ENCODE assay signal across 17 cellular contexts in genomic region chr5:107331312-107331711, GRCh38.
DNase-seq lines count a peak whose midpoint lies in the region; ATAC-seq, FAIRE-seq and TF ChIP-seq lines count a peak whose summit lies in the region.
"Had no signal": no experiment of that assay in that cellular context is flagged by ENCODE, and none has a peak within 500 bp of the region (broad histone marks: within the 10 kb centered on the region; RNA-seq: fewer than 3 reads in every experiment).

No MANE protein-coding gene starts in this region.

- H3K4ac ChIP-seq in trophoblast cell (ENCODE audit: low read depth, low read length): no peak overlapping the region

- no peak overlapping the region for H4K8ac ChIP-seq in trophoblast cell (ENCODE audit: low read depth, low read length)

- H2AK5ac ChIP-seq in trophoblast cell (ENCODE audit: low read length): no peak overlapping the region

- POLR2A ChIA-PET in MCF 10A (lab: Yijun Ruan, JAX): interaction anchor here (0.7 kb wide), 1 partner anchor 144 kb away, joined by 3 read pairs; no protein-coding TSS in a partner anchor

- H3K18ac ChIP-seq in trophoblast cell (ENCODE audit: low read length): no peak overlapping the region

- no peak overlapping the region for H3K9ac ChIP-seq in trophoblast cell (ENCODE audit: low read length)

- intact Hi-C loops in breast epithelium (cut with DNase I; ENCODE audit: low total_unique reads): no loop called here
- intact Hi-C loops in MCF 10A (cut with micrococcal nuclease): no loop called here
- intact Hi-C loops in activated T-helper 2 cell treated with anti-CD3 and anti-CD28 coated beads, Interferon-gamma antibody, Interleukin-2, Interleukin-4, amounts not matched to agents 10 μg/mL and 5 μg/mL and 100 μg/mL, durations not matched to agents 14 hours and 24 hours and 36 hours (cut with micrococcal nuclease): no loop called here
- intact Hi-C loops in heart left ventricle (cut with DNase I): no loop called here

- TF ChIP-seq CTCF in breast epithelium (IDR thresholded peaks at IDR 0.05) (no peak), MCF 10A (IDR thresholded peaks at IDR 0.05; ENCODE audit: unreplicated experiment) (no peak), fibroblast of villous mesenchyme (IDR thresholded peaks at IDR 0.05; ENCODE audit: insufficient read depth, low read depth, low read length) (no peak), heart left ventricle (IDR thresholded peaks at IDR 0.05) (no peak)

- no peak overlapping the region for H3K4me3 ChIP-seq in breast epithelium
- H3K4me3 ChIP-seq in fibroblast of villous mesenchyme (ENCODE audit: low read depth, low read length): no peak overlapping the region
- no peak overlapping the region for H3K4me3 ChIP-seq in trophoblast cell (ENCODE audit: low read depth, low read length)
- H3K4me3 ChIP-seq in heart left ventricle: no peak overlapping the region

- H3K4me1 ChIP-seq in breast epithelium (no peaks in the 10 kb centered on the region), trophoblast cell (ENCODE audit: control insufficient read depth in 1 of 2, insufficient read depth in 2 of 2, low read length in 2 of 2) (peaks cover 0 to 4% of the 10 kb centered on the region in 2 experiments), heart left ventricle (no peaks in the 10 kb centered on the region)

- FAIRE-seq in urothelium cell line (lab: Jason Lieb, UNC): peak; percentile 48
- FAIRE-seq: HTR-8/SVneo had no signal

- no peak overlapping the region for H3K23ac ChIP-seq in trophoblast cell (ENCODE audit: low read length)

- no peak overlapping the region for H4K91ac ChIP-seq in trophoblast cell (ENCODE audit: low read depth, low read length)

- CTCF ChIA-PET in MCF 10A (lab: Yijun Ruan, JAX): interaction anchor here (0.7 kb wide), 2 partner anchors 45 to 77 kb away, joined by 3 to 4 read pairs; no protein-coding TSS in a partner anchor

- no TSS peak for BruUV-seq in MCF 10A (replicated peaks; lab: Mats Ljungman, UMichigan)

- H3K4me3 Mint-ChIP-seq in MCF 10A (ENCODE audit: unreplicated experiment): no peak overlapping the region
- H3K4me3 Mint-ChIP-seq in activated T-helper 2 cell treated with anti-CD3 and anti-CD28 coated beads, Interferon-gamma antibody, Interleukin-2, Interleukin-4, amounts not matched to agents 10 μg/mL and 5 μg/mL and 100 μg/mL, durations not matched to agents 14 hours and 24 hours and 36 hours (ENCODE audit: low read depth): no peak overlapping the region
- H3K4me3 Mint-ChIP-seq: CD14-positive monocyte; CD8-positive, alpha-beta T cell; HFFc6 had no signal

- no CpG with 5 or more reads among the region's 1 CpG for WGBS in trophoblast cell (ENCODE audit: extremely low coverage, insufficient coverage, insufficient read length)
- 77 to 83% (median 81%) methylated on average over 1 of the region's 1 CpG for WGBS in heart left ventricle, 4 donors

- DNase-seq in breast epithelium (ENCODE audit: low spot score in 2 of 2) (no peak), MCF 10A (ENCODE audit: unreplicated experiment) (no peak), fibroblast of villous mesenchyme (ENCODE audit: low read depth) (peak; percentile 31), trophoblast cell (peak; percentile 16 to 76), urothelium cell line (ENCODE audit: low spot score) (no peak), foreskin melanocyte (no peak), heart left ventricle (no peak)
- no peak for DNase-seq in activated T-helper 2 cell treated with anti-CD3 and anti-CD28 coated beads, Interferon-gamma antibody, Interleukin-2, Interleukin-4, amounts not matched to agents 10 μg/mL and 5 μg/mL and 100 μg/mL, durations not matched to agents 14 hours and 24 hours and 36 hours (ENCODE audit: low spot score)
- DNase-seq: CD8-positive, alpha-beta T cell; COR-L47; DMS53; GF-D8; HCEC 1CT; HFFc6 had no signal

- H3K27ac Mint-ChIP-seq in MCF 10A (ENCODE audit: low read depth, unreplicated experiment): no peak overlapping the region
- no peak overlapping the region for H3K27ac Mint-ChIP-seq in activated T-helper 2 cell treated with anti-CD3 and anti-CD28 coated beads, Interferon-gamma antibody, Interleukin-2, Interleukin-4, amounts not matched to agents 10 μg/mL and 5 μg/mL and 100 μg/mL, durations not matched to agents 14 hours and 24 hours and 36 hours
- H3K27ac Mint-ChIP-seq: CD8-positive, alpha-beta T cell; HFFc6 had no signal

- H3K36me3 Mint-ChIP-seq in MCF 10A (ENCODE audit: insufficient read depth, unreplicated experiment): no peaks in the 10 kb centered on the region
- H3K36me3 Mint-ChIP-seq in activated T-helper 2 cell treated with anti-CD3 and anti-CD28 coated beads, Interferon-gamma antibody, Interleukin-2, Interleukin-4, amounts not matched to agents 10 μg/mL and 5 μg/mL and 100 μg/mL, durations not matched to agents 14 hours and 24 hours and 36 hours (ENCODE audit: low read depth): no peaks in the 10 kb centered on the region
- H3K36me3 Mint-ChIP-seq: CD14-positive monocyte; CD8-positive, alpha-beta T cell had no signal

- no peaks in the 10 kb centered on the region for H3K79me2 ChIP-seq in trophoblast cell (ENCODE audit: control insufficient read depth, insufficient read depth, low read length, poor library complexity)

- H3K27ac ChIP-seq in breast epithelium (peak overlapping the region; percentile 75 to 78), trophoblast cell (ENCODE audit: low read depth, low read length) (no peak overlapping the region), heart left ventricle (no peak overlapping the region)
- H3K27ac ChIP-seq: 22Rv1 had no signal

- H2BK12ac ChIP-seq in trophoblast cell (ENCODE audit: low read length): no peak overlapping the region

- H2BK5ac ChIP-seq in trophoblast cell (ENCODE audit: low read depth, low read length, poor library complexity): no peak overlapping the region

- H4K12ac ChIP-seq in trophoblast cell (ENCODE audit: low read depth, low read length): no peak overlapping the region

- no peak overlapping the region for H2AFZ ChIP-seq in trophoblast cell (ENCODE audit: insufficient read depth, low read length, poor library complexity)

- H3K27me3 ChIP-seq in breast epithelium: no peaks in the 10 kb centered on the region
- no peaks in the 10 kb centered on the region for H3K27me3 ChIP-seq in trophoblast cell (ENCODE audit: insufficient read depth, low read length)
- H3K27me3 ChIP-seq in heart left ventricle: no peaks in the 10 kb centered on the region

- TF ChIP-seq POLR2A in breast epithelium (IDR thresholded peaks at IDR 0.05) (no peak), heart left ventricle (IDR thresholded peaks at IDR 0.05) (no peak)

- H3K4me2 ChIP-seq in trophoblast cell (ENCODE audit: low read length): no peak overlapping the region

- no peak for ATAC-seq in heart left ventricle
- ATAC-seq: CD8-positive, alpha-beta T cell had no signal

- no peaks in the 10 kb centered on the region for H3K27me3 Mint-ChIP-seq in MCF 10A (ENCODE audit: insufficient read depth, unreplicated experiment)
- peaks cover 5% of the 10 kb centered on the region for H3K27me3 Mint-ChIP-seq in activated T-helper 2 cell treated with anti-CD3 and anti-CD28 coated beads, Interferon-gamma antibody, Interleukin-2, Interleukin-4, amounts not matched to agents 10 μg/mL and 5 μg/mL and 100 μg/mL, durations not matched to agents 14 hours and 24 hours and 36 hours (ENCODE audit: low read depth)

- H3K4me1 Mint-ChIP-seq in MCF 10A (ENCODE audit: insufficient read depth, unreplicated experiment): peaks cover 13% of the 10 kb centered on the region
- no peaks in the 10 kb centered on the region for H3K4me1 Mint-ChIP-seq in activated T-helper 2 cell treated with anti-CD3 and anti-CD28 coated beads, Interferon-gamma antibody, Interleukin-2, Interleukin-4, amounts not matched to agents 10 μg/mL and 5 μg/mL and 100 μg/mL, durations not matched to agents 14 hours and 24 hours and 36 hours (ENCODE audit: low read depth)
- H3K4me1 Mint-ChIP-seq: CD14-positive monocyte had no signal

- no peak overlapping the region for H2BK120ac ChIP-seq in trophoblast cell (ENCODE audit: insufficient read depth, low read length, poor library complexity)

- no peaks in the 10 kb centered on the region for H3K36me3 ChIP-seq in breast epithelium
- H3K36me3 ChIP-seq in trophoblast cell (ENCODE audit: control insufficient read depth in 1 of 2, insufficient read depth in 2 of 2, low read length in 2 of 2): no peaks in the 10 kb centered on the region
- no peaks in the 10 kb centered on the region for H3K36me3 ChIP-seq in heart left ventricle

- no peaks in the 10 kb centered on the region for H3K79me1 ChIP-seq in trophoblast cell (ENCODE audit: low read length)

- H3K14ac ChIP-seq in trophoblast cell (ENCODE audit: low read length): no peak overlapping the region

- no peaks in the 10 kb centered on the region for H3K9me3 ChIP-seq in breast epithelium
- no peaks in the 10 kb centered on the region for H3K9me3 ChIP-seq in trophoblast cell (ENCODE audit: insufficient read depth, low read depth, low read length)
- no peaks in the 10 kb centered on the region for H3K9me3 ChIP-seq in heart left ventricle

- peaks cover 13% of the 10 kb centered on the region for H3K9me3 Mint-ChIP-seq in MCF 10A (ENCODE audit: unreplicated experiment)
- H3K9me3 Mint-ChIP-seq in activated T-helper 2 cell treated with anti-CD3 and anti-CD28 coated beads, Interferon-gamma antibody, Interleukin-2, Interleukin-4, amounts not matched to agents 10 μg/mL and 5 μg/mL and 100 μg/mL, durations not matched to agents 14 hours and 24 hours and 36 hours: no peaks in the 10 kb centered on the region
- H3K9me3 Mint-ChIP-seq: CD8-positive, alpha-beta T cell had no signal

Comparison
In these comparisons a context has a peak if more than half of its experiments do, and no peak if none do; other contexts are left out.
1. DNase-seq: peak in fibroblast of villous mesenchyme (single experiment) and trophoblast cell (2 of 2); none in breast epithelium (0 of 2), MCF 10A (single experiment), urothelium cell line (single experiment), foreskin melanocyte (single experiment), activated T-helper 2 cell treated with anti-CD3 and anti-CD28 coated beads, Interferon-gamma antibody, Interleukin-2, Interleukin-4, amounts not matched to agents 10 μg/mL and 5 μg/mL and 100 μg/mL, durations not matched to agents 14 hours and 24 hours and 36 hours (single experiment) and heart left ventricle (0 of 5).
2. H3K27ac ChIP-seq: peak in breast epithelium (2 of 2); none in trophoblast cell (single experiment) and heart left ventricle (0 of 12).